8 cellular contexts compared by ENCODE assay signal in the genomic region with DNA sequence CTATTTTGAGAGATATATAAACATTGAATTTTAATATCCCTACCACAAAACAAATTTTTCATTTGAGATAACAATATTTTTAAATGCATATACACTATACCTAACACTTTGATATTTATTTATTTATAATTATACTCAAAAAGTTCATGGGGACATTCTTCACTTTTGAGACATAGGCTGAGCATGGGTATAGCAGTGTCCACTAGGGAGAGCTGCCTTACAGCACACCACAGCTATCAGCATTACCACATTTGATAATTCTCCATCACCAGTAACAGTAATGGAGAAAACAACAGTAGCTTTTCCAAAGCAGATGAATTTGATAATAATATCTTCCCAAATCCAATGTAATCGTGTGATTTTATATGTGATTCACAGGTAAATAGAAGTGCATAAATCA.
DNase-seq lines count a peak whose midpoint lies in the region; ATAC-seq and TF ChIP-seq lines count a peak whose summit lies in the region.

No MANE protein-coding gene starts in this region.

- H3K36me3 Mint-ChIP-seq in brain (no peaks in the 10 kb centered on the region), nephron (ENCODE audit: low read depth) (no peaks in the 10 kb centered on the region)

- no peak overlapping the region for H3K4me3 ChIP-seq in GM12875 (ENCODE audit: low read depth, low read length)

- H3K4me1 Mint-ChIP-seq in brain: peaks cover 21% of the 10 kb centered on the region
- peaks cover 17% of the 10 kb centered on the region for H3K4me1 Mint-ChIP-seq in nephron

- DNase-seq in HT-29 (ENCODE audit: low spot score) (peak; percentile 38), germinal center (ENCODE audit: low spot score) (no peak), NCI-H524 treated with DMSO at 0.1 percent for 48 hours (lab: John Stamatoyannopoulos, UW) (no peak)
- no peak for DNase-seq in activated CD4-positive, alpha-beta T cell treated with anti-CD3 and anti-CD28 coated beads, Interleukin-2, amount 50 U/mL, for 1 hour

- H3K4me3 Mint-ChIP-seq in brain: no peak overlapping the region
- no peak overlapping the region for H3K4me3 Mint-ChIP-seq in nephron

- H3K27me3 Mint-ChIP-seq in brain (peaks cover 5% of the 10 kb centered on the region), nephron (ENCODE audit: low read depth) (no peaks in the 10 kb centered on the region)

- peaks cover 0 to 6% (median 0%) of the 10 kb centered on the region in 5 experiments for H3K9me3 Mint-ChIP-seq in brain
- H3K9me3 Mint-ChIP-seq in nephron: no peaks in the 10 kb centered on the region

- ATAC-seq in GM21619 (IDR thresholded peaks at IDR 0.05; ENCODE audit: unreplicated experiment): no peak

- TF ChIP-seq CTCF in GM12875 (IDR thresholded peaks at IDR 0.05; ENCODE audit: borderline replicate concordance, insufficient read depth, low read depth, low read length) (peak; percentile 15; the same call in 1 of the 2 replicates), brain (conservative IDR thresholded peaks at IDR 0.05) (peak; percentile 64 to 80), nephron (IDR thresholded peaks at IDR 0.05; ENCODE audit: unreplicated experiment in 3 of 3) (peak; percentile 67 to 71 (median 68))

- no peak overlapping the region for H3K27ac Mint-ChIP-seq in brain
- peak overlapping the region in 2 of 3 experiments; percentile 35 to 89 for H3K27ac Mint-ChIP-seq in nephron

Comparison
In these comparisons a context has a peak if more than half of its experiments do, and no peak if none do; other contexts are left out.
1. CTCF ChIP-seq: peak in every context shown above with its lines; median percentile 72 in brain; 68 in nephron; 15 in GM12875.
2. H3K27ac Mint-ChIP-seq: peak in nephron (2 of 3); none in brain (0 of 5).